ENCODE assay signal across 28 cellular contexts in the genomic region with DNA sequence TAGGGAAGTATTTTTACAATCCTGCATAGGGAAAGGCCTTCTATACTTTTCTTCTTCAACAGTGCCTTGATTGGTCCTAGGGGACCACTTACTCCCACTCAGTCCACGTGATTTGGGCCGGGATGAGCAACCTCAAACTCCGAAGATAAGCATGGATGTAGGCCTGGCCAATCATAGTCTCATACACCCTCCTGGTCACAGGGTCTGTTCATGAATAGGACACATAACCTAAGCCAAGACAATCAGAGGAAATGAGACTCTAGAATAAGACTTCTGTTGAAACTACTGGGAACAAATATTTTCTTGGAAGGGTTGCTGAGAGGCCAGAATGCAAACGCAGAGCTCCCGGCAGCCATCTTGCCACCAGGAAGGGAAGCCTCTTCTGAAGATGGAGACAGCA.
"Had no signal": no experiment of that assay in that cellular context is flagged by ENCODE, and none has a peak within 500 bp of the region (broad histone marks: within the 10 kb centered on the region; RNA-seq: fewer than 3 reads in every experiment).

No MANE protein-coding gene starts in this region.

- H3K36me3 Mint-ChIP-seq: activated CD4-positive, alpha-beta memory T cell treated with anti-CD3 and anti-CD28 coated beads for 36 hours; activated CD8-positive, alpha-beta memory T cell treated with anti-CD3 and anti-CD28 coated beads, Interleukin-2, amount 10 ng/mL, durations not matched to agents 7 days and 5 days; activated naive CD4-positive, alpha-beta T cell treated with anti-CD3 and anti-CD28 coated beads, Interleukin-2, amount 50 U/mL, for 72 hours; activated naive CD8-positive, alpha-beta T cell treated with anti-CD3 and anti-CD28 coated beads, Interleukin-2, amount 10 ng/mL, durations not matched to agents 7 days and 5 days; brain had no signal

- ATAC-seq: activated CD4-positive, alpha-beta T cell treated with anti-CD3 and anti-CD28 coated beads for 36 hours; activated CD8-positive, alpha-beta memory T cell treated with anti-CD3 and anti-CD28 coated beads, Interleukin-2, amount 10 ng/mL, durations not matched to agents 7 days and 5 days; activated CD8-positive, alpha-beta T cell treated with anti-CD3 and anti-CD28 coated beads, Interleukin-2, amount 10 ng/mL, durations not matched to agents 7 days and 5 days; activated naive CD4-positive, alpha-beta T cell treated with anti-CD3 and anti-CD28 coated beads, Interleukin-2, amount 50 U/mL, for 72 hours; effector memory CD8-positive, alpha-beta T cell had no signal

- H3K4me3 Mint-ChIP-seq: activated CD4-positive, alpha-beta memory T cell treated with anti-CD3 and anti-CD28 coated beads for 36 hours; activated CD4-positive, alpha-beta T cell treated with anti-CD3 and anti-CD28 coated beads for 36 hours; activated CD4-positive, alpha-beta T cell treated with anti-CD3 and anti-CD28 coated beads, Interleukin-2, amount 10 ng/mL, durations not matched to agents 24 days and 14 days; activated CD8-positive, alpha-beta memory T cell treated with anti-CD3 and anti-CD28 coated beads, Interleukin-2, amount 10 ng/mL, durations not matched to agents 7 days and 5 days; activated CD8-positive, alpha-beta T cell treated with anti-CD3 and anti-CD28 coated beads, Interleukin-2, amount 10 ng/mL, durations not matched to agents 7 days and 5 days; activated naive CD4-positive, alpha-beta T cell treated with anti-CD3 and anti-CD28 coated beads, Interleukin-2, amount 10 ng/mL, durations not matched to agents 7 days and 5 days; activated naive CD8-positive, alpha-beta T cell treated with anti-CD3 and anti-CD28 coated beads, Interleukin-2, amount 10 ng/mL, durations not matched to agents 7 days and 5 days; activated T-helper 1 cell treated with anti-CD3 and anti-CD28 coated beads, Interleukin-12 subunit alpha, Interleukin-12 subunit beta, Interleukin-2, Interleukin-4 antibody, amounts not matched to agents 30 ng/mL and 10 ng/mL and 1 ng/mL, durations not matched to agents 14 hours and 24 hours and 36 hours; brain; central memory CD8-positive, alpha-beta T cell; dendritic cell treated with granulocyte-macrophage colony-stimulating factor and Interleukin-4, amounts not matched to agents 40 ng/mL and 50 ng/mL, for 4 days; effector memory CD8-positive, alpha-beta T cell had no signal

- H3K9me3 Mint-ChIP-seq: activated CD4-positive, alpha-beta memory T cell treated with anti-CD3 and anti-CD28 coated beads for 36 hours; activated CD4-positive, alpha-beta T cell treated with anti-CD3 and anti-CD28 coated beads, Interleukin-2, amount 10 ng/mL, durations not matched to agents 24 days and 14 days; activated naive CD4-positive, alpha-beta T cell treated with anti-CD3 and anti-CD28 coated beads, Interleukin-2, amount 10 ng/mL, durations not matched to agents 7 days and 5 days; activated naive CD4-positive, alpha-beta T cell treated with anti-CD3 and anti-CD28 coated beads, Interleukin-2, amount 50 U/mL, for 72 hours; activated naive CD8-positive, alpha-beta T cell treated with anti-CD3 and anti-CD28 coated beads, Interleukin-2, amount 10 ng/mL, durations not matched to agents 7 days and 5 days; activated T-helper 1 cell treated with anti-CD3 and anti-CD28 coated beads, Interleukin-12 subunit alpha, Interleukin-12 subunit beta, Interleukin-2, Interleukin-4 antibody, amounts not matched to agents 30 ng/mL and 10 ng/mL and 1 ng/mL, durations not matched to agents 14 hours and 24 hours and 36 hours; activated T-helper 2 cell treated with anti-CD3 and anti-CD28 coated beads, Interferon-gamma antibody, Interleukin-2, Interleukin-4, amounts not matched to agents 10 μg/mL and 5 μg/mL and 100 μg/mL, durations not matched to agents 14 hours and 24 hours and 36 hours; brain; central memory CD8-positive, alpha-beta T cell; dendritic cell treated with granulocyte-macrophage colony-stimulating factor and Interleukin-4, amounts not matched to agents 40 ng/mL and 50 ng/mL, for 4 days; effector memory CD8-positive, alpha-beta T cell had no signal

- H3K4me3 ChIP-seq: ascending aorta, coronary artery, esophagus squamous epithelium had no signal

- H3K9me3 ChIP-seq: ascending aorta, esophagus squamous epithelium had no signal

- H3K36me3 ChIP-seq: ascending aorta, esophagus squamous epithelium had no signal

- DNase-seq: activated CD4-positive, alpha-beta memory T cell treated with anti-CD3 and anti-CD28 coated beads for 36 hours; activated CD4-positive, alpha-beta T cell treated with anti-CD3 and anti-CD28 coated beads for 36 hours; activated CD4-positive, alpha-beta T cell treated with anti-CD3 and anti-CD28 coated beads, Interleukin-2, amount 10 ng/mL, durations not matched to agents 24 days and 14 days; activated CD4-positive, CD25-positive, alpha-beta regulatory T cell; activated CD4-positive, CD25-positive, alpha-beta regulatory T cell treated with anti-CD3 and anti-CD28 coated beads, Interleukin-2, amount 50 U/mL, for 72 hours; activated CD8-positive, alpha-beta memory T cell treated with anti-CD3 and anti-CD28 coated beads, Interleukin-2, amount 10 ng/mL, durations not matched to agents 7 days and 5 days; activated CD8-positive, alpha-beta memory T cell treated with anti-CD3 and anti-CD28 coated beads, Interleukin-2, amount 50 U/mL, for 4 hours; activated CD8-positive, alpha-beta T cell treated with anti-CD3 and anti-CD28 coated beads, Interleukin-2, amount 10 ng/mL, durations not matched to agents 7 days and 5 days; activated effector memory CD4-positive, alpha-beta T cell treated with anti-CD3 and anti-CD28 coated beads, Interleukin-2, amount 50 U/mL, for 16 hours; activated naive CD4-positive, alpha-beta T cell treated with anti-CD3 and anti-CD28 coated beads, Interleukin-2, amount 10 ng/mL, durations not matched to agents 7 days and 5 days; activated naive CD8-positive, alpha-beta T cell treated with anti-CD3 and anti-CD28 coated beads, Interleukin-2, amount 10 ng/mL, durations not matched to agents 7 days and 5 days; activated T-cell treated with anti-CD3 and anti-CD28 coated beads, Interleukin-2, amount 50 U/mL, for 1 hour; activated T-cell treated with anti-CD3 and anti-CD28 coated beads, Interleukin-2, amount 50 U/mL, for 48 hours; effector CD4-positive, alpha-beta T cell; effector memory CD8-positive, alpha-beta T cell; esophagus squamous epithelium; foreskin fibroblast; head of caudate nucleus; T-helper 2 cell had no signal

- H3K27ac Mint-ChIP-seq: activated CD4-positive, alpha-beta memory T cell treated with anti-CD3 and anti-CD28 coated beads for 36 hours; activated CD4-positive, alpha-beta T cell treated with anti-CD3 and anti-CD28 coated beads for 36 hours; activated CD4-positive, alpha-beta T cell treated with anti-CD3 and anti-CD28 coated beads, Interleukin-2, amount 10 ng/mL, durations not matched to agents 24 days and 14 days; activated CD8-positive, alpha-beta memory T cell treated with anti-CD3 and anti-CD28 coated beads, Interleukin-2, amount 10 ng/mL, durations not matched to agents 7 days and 5 days; activated CD8-positive, alpha-beta T cell treated with anti-CD3 and anti-CD28 coated beads, Interleukin-2, amount 10 ng/mL, durations not matched to agents 7 days and 5 days; activated naive CD4-positive, alpha-beta T cell treated with anti-CD3 and anti-CD28 coated beads, Interleukin-2, amount 10 ng/mL, durations not matched to agents 7 days and 5 days; activated naive CD4-positive, alpha-beta T cell treated with anti-CD3 and anti-CD28 coated beads, Interleukin-2, amount 50 U/mL, for 72 hours; activated naive CD8-positive, alpha-beta T cell treated with anti-CD3 and anti-CD28 coated beads, Interleukin-2, amount 10 ng/mL, durations not matched to agents 7 days and 5 days; activated T-helper 1 cell treated with anti-CD3 and anti-CD28 coated beads, Interleukin-12 subunit alpha, Interleukin-12 subunit beta, Interleukin-2, Interleukin-4 antibody, amounts not matched to agents 30 ng/mL and 10 ng/mL and 1 ng/mL, durations not matched to agents 14 hours and 24 hours and 36 hours; activated T-helper 2 cell treated with anti-CD3 and anti-CD28 coated beads, Interferon-gamma antibody, Interleukin-2, Interleukin-4, amounts not matched to agents 10 μg/mL and 5 μg/mL and 100 μg/mL, durations not matched to agents 14 hours and 24 hours and 36 hours; brain; dendritic cell treated with granulocyte-macrophage colony-stimulating factor and Interleukin-4, amounts not matched to agents 40 ng/mL and 50 ng/mL, for 4 days; effector memory CD8-positive, alpha-beta T cell had no signal

- H3K27ac ChIP-seq: ascending aorta, coronary artery, epithelial cell of prostate, esophagus squamous epithelium had no signal

- H3K4me1 Mint-ChIP-seq: activated CD4-positive, alpha-beta T cell treated with anti-CD3 and anti-CD28 coated beads, Interleukin-2, amount 10 ng/mL, durations not matched to agents 24 days and 14 days; activated CD8-positive, alpha-beta memory T cell treated with anti-CD3 and anti-CD28 coated beads, Interleukin-2, amount 10 ng/mL, durations not matched to agents 7 days and 5 days had no signal

- H3K4me1 ChIP-seq: ascending aorta had no signal

- H3K27me3 Mint-ChIP-seq: activated CD4-positive, alpha-beta memory T cell treated with anti-CD3 and anti-CD28 coated beads for 36 hours; activated CD4-positive, alpha-beta T cell treated with anti-CD3 and anti-CD28 coated beads for 36 hours; activated naive CD4-positive, alpha-beta T cell treated with anti-CD3 and anti-CD28 coated beads, Interleukin-2, amount 10 ng/mL, durations not matched to agents 7 days and 5 days; activated naive CD8-positive, alpha-beta T cell treated with anti-CD3 and anti-CD28 coated beads, Interleukin-2, amount 10 ng/mL, durations not matched to agents 7 days and 5 days; brain; central memory CD8-positive, alpha-beta T cell; dendritic cell treated with granulocyte-macrophage colony-stimulating factor and Interleukin-4, amounts not matched to agents 40 ng/mL and 50 ng/mL, for 4 days; effector memory CD8-positive, alpha-beta T cell had no signal

- H3K27me3 ChIP-seq: ascending aorta, esophagus squamous epithelium had no signal
